10 cellular contexts compared by ENCODE assay signal in genomic region chr10:8052970-8053445, GRCh38. TPM values are rescaled to one million over a fixed set of nuclear protein-coding genes. Genes with fewer than 3 reads are reported as not detected.
A peak's percentile ranks its signal among the peaks of the same experiment; 100 is the strongest.
DNase-seq lines count a peak whose midpoint lies in the region; ATAC-seq, FAIRE-seq and TF ChIP-seq lines count a peak whose summit lies in the region.
"Had no signal": no experiment of that assay in that cellular context is flagged by ENCODE, and none has a peak within 500 bp of the region (broad histone marks: within the 10 kb centered on the region; RNA-seq: fewer than 3 reads in every experiment).

No MANE protein-coding gene starts in this region.

- H3K27ac ChIP-seq in AG04450 (ENCODE audit: low read depth, low read length) (no peak overlapping the region), K562 (ENCODE audit: extremely low read depth, low read depth, low read length) (no peak overlapping the region)
- H3K27ac ChIP-seq in naive thymus-derived CD4-positive, alpha-beta T cell (ENCODE audit: low read depth, low read length): no peak overlapping the region
- H3K27ac ChIP-seq: brain microvascular endothelial cell had no signal

- peaks cover 0 to 21% (median 0%) of the 10 kb centered on the region in 5 donors for H3K36me3 Mint-ChIP-seq in naive thymus-derived CD4-positive, alpha-beta T cell

- H3K27ac Mint-ChIP-seq in naive thymus-derived CD4-positive, alpha-beta T cell: peak overlapping the region; percentile 19 to 99 (median 62)

- 0 out of 2 replicates have a peak overlapping the region, but pooled peaks have one; percentile 18 for H3K4me2 ChIP-seq in K562 (ENCODE audit: insufficient read depth, low read length)

- TF ChIP-seq CTCF in AG04450 (IDR thresholded peaks at IDR 0.05; ENCODE audit: low read depth, low read length) (no peak), HFF-Myc (IDR thresholded peaks at IDR 0.05; ENCODE audit: low read depth, low read length, missing control alignments) (peak; percentile 79), K562 (IDR thresholded peaks at IDR 0.05 in 2 of 3, conservative IDR thresholded peaks at IDR 0.05 in 1 of 3; ENCODE audit: insufficient read depth in 2 of 3, low read depth in 1 of 3, low read length in 3 of 3) (no peak; a peak in 1 of 6 replicates)

- TF ChIP-seq RAD21 in K562 (CRISPR knock-in tag; conservative IDR thresholded peaks at IDR 0.05 in 1 of 2, IDR thresholded peaks at IDR 0.05 in 1 of 2): 0 out of 4 replicates have a peak, but pooled peaks of 1 of the 2 experiments have one; percentile 69

- no peaks in the 10 kb centered on the region for H4K20me1 ChIP-seq in K562 (replicated peaks; ENCODE audit: control insufficient read depth, insufficient read depth, low read length)

- WGBS in K562 (ENCODE audit: insufficient coverage, low coverage, missing lambda C conversion rate): 17% methylated on average over 17 of the region's 17 CpGs

- DNase-seq in AG04450 (ENCODE audit: low read depth, low spot score) (no peak), HFF-Myc (ENCODE audit: extremely low read depth, low read depth) (no peak), K562 (ENCODE audit: extremely low read depth in 1 of 4, low spot score in 3 of 4) (no peak), epidermal melanocyte (ENCODE audit: insufficient read length, low spot score) (no peak)
- DNase-seq in naive thymus-derived CD4-positive, alpha-beta T cell: peak in 1 of 9 donors; percentile 6

- POLR2A ChIA-PET in AG04450 (lab: Yijun Ruan, JAX): no interaction called here
- POLR2A ChIA-PET in K562 (lab: Yijun Ruan, JAX): no interaction called here
- POLR2A ChIA-PET in naive thymus-derived CD4-positive, alpha-beta T cell (lab: Charles Lee): interaction anchor here (0.6 to 1.3 kb wide), 5 partner anchors 8 to 1156 kb away, joined by 3 to 9 read pairs (median 4); no protein-coding TSS in a partner anchor

- in situ Hi-C loops in K562 (cut with MboI): no loop called here

- H3K36me3 ChIP-seq in K562 (ENCODE audit: control insufficient read depth, insufficient read depth, low read length): no peaks in the 10 kb centered on the region
- H3K36me3 ChIP-seq in naive thymus-derived CD4-positive, alpha-beta T cell (ENCODE audit: control insufficient read depth in 2 of 3, insufficient read depth in 3 of 3, low read length in 3 of 3): peaks cover 0 to 8% (median 0%) of the 10 kb centered on the region in 3 experiments
- H3K36me3 ChIP-seq: brain microvascular endothelial cell had no signal

- TF ChIP-seq EP300 in K562 (IDR thresholded peaks at IDR 0.05; ENCODE audit: low read length): no peak

- H3K27me3 ChIP-seq in AG04450 (ENCODE audit: control insufficient read depth, insufficient read depth, low read length) (peaks cover 84% of the 10 kb centered on the region), K562 (ENCODE audit: control insufficient read depth in 2 of 2, insufficient read depth in 2 of 2, low read length in 2 of 2) (peaks cover 4 to 43% of the 10 kb centered on the region in 2 experiments; a peak in 4 of 5 replicates)
- peaks cover 19 to 39% of the 10 kb centered on the region in 2 donors for H3K27me3 ChIP-seq in naive thymus-derived CD4-positive, alpha-beta T cell (ENCODE audit: control insufficient read depth in 2 of 2, insufficient read depth in 2 of 2, low read length in 2 of 2)

- no peaks in the 10 kb centered on the region for H3K9me1 ChIP-seq in K562 (ENCODE audit: control insufficient read depth, insufficient read depth, low read length)

- no peak for TF ChIP-seq POLR2A in K562 (conservative IDR thresholded peaks at IDR 0.05)

- H3K4me1 Mint-ChIP-seq in naive thymus-derived CD4-positive, alpha-beta T cell: peaks cover 13 to 45% (median 34%) of the 10 kb centered on the region in 7 donors

- peak overlapping the region; percentile 68; the same call in 1 of the 2 replicates for H2AFZ ChIP-seq in K562 (ENCODE audit: low read depth, low read length)

- H3K27me3 Mint-ChIP-seq in naive thymus-derived CD4-positive, alpha-beta T cell: peaks cover 27 to 37% (median 28%) of the 10 kb centered on the region in 5 donors

- peaks cover 0 to 23% of the 10 kb centered on the region in 2 experiments; a peak in 3 of 5 replicates for H3K4me1 ChIP-seq in K562 (replicated peaks in 1 of 2; ENCODE audit: control insufficient read depth in 2 of 2, insufficient read depth in 2 of 2, low read length in 2 of 2)
- H3K4me1 ChIP-seq in naive thymus-derived CD4-positive, alpha-beta T cell (ENCODE audit: control insufficient read depth in 2 of 2, insufficient read depth in 2 of 2, low read length in 2 of 2): peaks cover 32 to 47% of the 10 kb centered on the region in 2 donors

- peak overlapping the region; percentile 27; the same call in 1 of the 2 replicates for H3K4me3 ChIP-seq in AG04450 (ENCODE audit: low read depth, low read length)
- no peak overlapping the region for H3K4me3 ChIP-seq in HFF-Myc (replicated peaks; ENCODE audit: low read depth, low read length)
- H3K4me3 ChIP-seq in K562: no peak overlapping the region
- no peak overlapping the region for H3K4me3 ChIP-seq in naive thymus-derived CD4-positive, alpha-beta T cell (ENCODE audit: low read length)

- peak overlapping the region; percentile 65 to 97 (median 92) for H3K4me3 Mint-ChIP-seq in naive thymus-derived CD4-positive, alpha-beta T cell

- no peaks in the 10 kb centered on the region for H3K79me2 ChIP-seq in K562 (ENCODE audit: control insufficient read depth, insufficient read depth, low read length)

- no TSS peak for BruUV-seq in K562 (replicated peaks; lab: Mats Ljungman, UMichigan)

- H3K9me3 ChIP-seq in AG04450 (ENCODE audit: control insufficient read depth, insufficient read depth, low read length) (peaks cover 7% of the 10 kb centered on the region; the same call in 1 of the 2 replicates), K562 (replicated peaks; ENCODE audit: control insufficient read depth, insufficient read depth, low read depth, low read length) (0 out of 2 replicates have a peak, but pooled peaks cover 2% of the 10 kb centered on the region)
- H3K9me3 ChIP-seq in naive thymus-derived CD4-positive, alpha-beta T cell (ENCODE audit: control insufficient read depth in 2 of 3, low read length in 3 of 3): no peaks in the 10 kb centered on the region

- CTCF ChIA-PET in AG04450 (lab: Charles Lee) (interaction anchor here (0.6 to 1.6 kb wide), 4 partner anchors 11 to 191 kb away, joined by 3 to 7 read pairs (median 4); no protein-coding TSS in a partner anchor), K562 (lab: Yijun Ruan, JAX; ENCODE audit: low intra/inter-chr PET ratio) (no interaction called here)
- CTCF ChIA-PET in naive thymus-derived CD4-positive, alpha-beta T cell (lab: Charles Lee): interaction anchor here (0.7 to 1.4 kb wide), 2 partner anchors 11 to 380 kb away, joined by 4 read pairs; no protein-coding TSS in a partner anchor

- ATAC-seq in K562: no peak
- ATAC-seq in naive thymus-derived CD4-positive, alpha-beta T cell: no peak
- no peak for ATAC-seq in GM19351 (IDR thresholded peaks at IDR 0.05; ENCODE audit: unreplicated experiment)
- no peak for ATAC-seq in GM18858 (IDR thresholded peaks at IDR 0.05; ENCODE audit: unreplicated experiment)
- ATAC-seq in GM18520 (IDR thresholded peaks at IDR 0.05; ENCODE audit: unreplicated experiment): no peak

- peaks cover 0 to 4% (median 0%) of the 10 kb centered on the region in 11 donors for H3K9me3 Mint-ChIP-seq in naive thymus-derived CD4-positive, alpha-beta T cell

- FAIRE-seq in K562 (lab: Jason Lieb, UNC): no peak
- FAIRE-seq: TTC549 had no signal

- H3K9ac ChIP-seq in K562 (ENCODE audit: insufficient read depth in 1 of 2, low read depth in 2 of 2, low read length in 2 of 2): no peak overlapping the region; a peak in 1 of 4 replicates

- intact Hi-C loops in K562 (cut with micrococcal nuclease): loop anchor here (5.0 kb wide), 1 partner anchor 1154 kb away; no protein-coding TSS in a partner anchor
- intact Hi-C loops in naive thymus-derived CD4-positive, alpha-beta T cell (cut with micrococcal nuclease): loop anchor here (1.0 to 10.0 kb wide), 17 partner anchors 8 to 1249 kb away; partner anchors contain the start of genes ATP5F1C (in 2 of the 2), TAF3 (in 2 of the 2), KIN (in 1 of the 2) and SFMBT2 (in 1 of the 2)

TF ChIP-seq in K562, 482 proteins besides CTCF, POLR2A, EP300 and RAD21 (continues in another document):
- TF ChIP-seq MYBL2 (IDR thresholded peaks at IDR 0.05; ENCODE audit: low read depth) (no peak), MYBL2 (CRISPR knock-in tag; IDR thresholded peaks at IDR 0.05; ENCODE audit: borderline replicate concordance) (no peak)
- TF ChIP-seq, protein P1, sequence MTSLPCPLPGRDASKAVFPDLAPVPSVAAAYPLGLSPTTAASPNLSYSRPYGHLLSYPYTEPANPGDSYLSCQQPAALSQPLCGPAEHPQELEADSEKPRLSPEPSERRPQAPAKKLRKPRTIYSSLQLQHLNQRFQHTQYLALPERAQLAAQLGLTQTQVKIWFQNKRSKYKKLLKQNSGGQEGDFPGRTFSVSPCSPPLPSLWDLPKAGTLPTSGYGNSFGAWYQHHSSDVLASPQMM (CRISPR knock-in tag; IDR thresholded peaks at IDR 0.05): no peak

RNA-seq across cellular contexts. Expression of gene GATA3, which starts 1.5 kb away (rescaled TPM):
- polyA plus RNA-seq in AG04450 (2011; rRNA removed) (0.05 TPM in 1 of 2 replicates, not detected in the other), K562 (2011; rRNA removed) (not detected in 2 replicates), K562 (2014; fragmentation: Illumina TruSeq; extraction: Trizol) (0.09 TPM in 1 of 2 replicates, not detected in the other), K562 (2014; fragmentation: Nextera tagmentation; extraction: Ambion mirVana) (under 1 TPM in 1 of 2 experiments, not detected in 1; 0.01 TPM), K562 (2014; rRNA removed) (not detected in 2 replicates)
- polyA minus RNA-seq in AG04450 (2011; rRNA and poly(A)+ RNA removed): not detected in 2 replicates
- not detected in 2 replicates for total RNA-seq in K562 (2011; cell fraction: chromatin; rRNA removed; ENCODE audit: low replicate concordance)
- total RNA-seq in K562 (2011; cell fraction: nucleolus; rRNA removed): not detected in 2 replicates
- total RNA-seq in K562 (2011; cell fraction: nucleoplasm; rRNA removed): not detected in 2 replicates
- total RNA-seq in K562 (2014; rRNA removed) (not detected in 2 replicates), K562 (2014; rRNA removed; fragmentation: Illumina TruSeq; extraction: Trizol) (not detected in 2 replicates), K562 (2015; rRNA removed; fragmentation: Illumina TruSeq; extraction: Trizol) (not detected in 2 replicates), K562 (2021) (0.24 and 0.25 TPM in 2 replicates)
- not detected in 2 replicates for polyA plus RNA-seq in K562 (2011; cell fraction: cytosol; rRNA removed)
- polyA plus RNA-seq in K562 (2011; cell fraction: nucleus; rRNA removed): 0.14 TPM in 1 of 2 replicates, not detected in the other
- polyA plus RNA-seq in K562 (2012): 0.05 and 0.10 TPM in 2 replicates
- not detected in 2 replicates for polyA minus RNA-seq in K562 (2011; rRNA and poly(A)+ RNA removed)
- polyA minus RNA-seq in K562 (2011; cell fraction: cytosol; rRNA and poly(A)+ RNA removed): not detected in 2 replicates
- not detected in 2 replicates for polyA minus RNA-seq in K562 (2011; cell fraction: nucleus; rRNA and poly(A)+ RNA removed)
- total RNA-seq in naive thymus-derived CD4-positive, alpha-beta T cell: 10 to 100 TPM; 31.2 to 60.1 (median 38.6) TPM
- 10 to 100 TPM; 24.0 to 30.9 TPM for polyA plus RNA-seq in naive thymus-derived CD4-positive, alpha-beta T cell

Comparison
In these comparisons a context has a peak if more than half of its experiments do, and no peak if none do; other contexts are left out.
1. RNA of gene GATA3, which starts 1.5 kb away (polyA plus RNA-seq): 24.0 to 30.9 TPM in naive thymus-derived CD4-positive, alpha-beta T cell; 0.05 TPM in AG04450 and 0.01 to 0.14 TPM in K562; every median in the first group is over 10 times any median in the second.